In the genomic region with DNA sequence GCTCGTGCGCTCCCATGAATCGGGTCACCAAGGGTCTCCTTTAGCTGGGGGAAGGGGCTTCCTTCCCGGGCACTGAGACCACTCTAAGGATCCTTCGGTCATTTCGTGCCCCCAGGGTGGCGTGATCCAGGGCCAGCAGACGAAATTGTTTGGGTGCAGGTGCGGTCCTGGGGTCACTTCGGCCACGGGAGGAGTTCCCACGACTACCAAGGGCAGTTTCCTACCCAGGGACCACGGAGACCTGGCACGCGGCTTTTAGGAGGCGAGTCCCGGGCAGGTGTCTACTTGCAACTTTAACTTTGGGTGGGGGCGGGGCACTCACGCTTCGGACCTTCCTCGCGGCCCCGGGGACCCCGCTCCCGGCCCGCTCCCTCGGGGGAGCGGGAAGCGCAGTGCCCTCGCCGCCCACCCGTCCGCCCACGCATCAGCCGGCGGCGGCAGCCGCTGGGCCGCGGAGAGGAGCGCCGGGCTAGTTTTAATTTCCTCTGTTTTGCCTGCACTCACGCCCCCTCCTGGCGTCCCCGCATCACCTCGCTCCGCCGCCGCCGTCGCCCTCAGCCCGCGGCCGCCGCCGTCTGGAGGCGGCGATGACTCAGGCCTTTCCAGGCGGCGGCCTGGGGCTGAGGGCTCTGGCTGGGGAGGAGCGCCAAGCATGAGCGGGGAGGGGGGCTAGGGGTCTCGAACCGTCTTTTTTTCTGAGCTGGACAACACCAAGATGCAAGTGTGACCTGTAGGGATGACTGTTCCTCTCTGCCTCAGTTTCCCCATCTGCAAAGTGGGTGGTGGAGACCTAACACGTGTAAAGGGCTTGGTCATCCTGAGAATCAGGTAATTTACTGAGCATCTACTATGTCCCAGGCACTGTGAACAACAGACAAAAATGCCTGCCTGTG, we compare ENCODE assay signal across 1 cellular context.
TF ChIP-seq lines count a peak whose summit lies in the region.

No MANE protein-coding gene starts in this region.

TF ChIP-seq in HEK293, 187 proteins besides CTCF, POLR2A, EP300 and RAD21 (continued from another document and continues in another):
- TF ChIP-seq ZNF704 (tag by site-specific recombination; IDR thresholded peaks at IDR 0.05) (no peak), ZNF169 (tag by site-specific recombination; IDR thresholded peaks at IDR 0.05) (no peak), ZNF777 (tag by site-specific recombination; IDR thresholded peaks at IDR 0.05; ENCODE audit: borderline replicate concordance) (peak; percentile 64; the same call in 1 of the 2 replicates), ZBTB8A (tag by site-specific recombination; IDR thresholded peaks at IDR 0.05) (peak; percentile 89), ZNF677 (tag by site-specific recombination; IDR thresholded peaks at IDR 0.05) (no peak), ZNF747 (tag by site-specific recombination; IDR thresholded peaks at IDR 0.05) (no peak), ZNF19 (tag by site-specific recombination; IDR thresholded peaks at IDR 0.05; ENCODE audit: low read depth) (no peak), ZNF626 (tag by site-specific recombination; IDR thresholded peaks at IDR 0.05) (no peak), ZNF768 (tag by site-specific recombination; IDR thresholded peaks at IDR 0.05) (no peak), SALL2 (tag by site-specific recombination; IDR thresholded peaks at IDR 0.05; ENCODE audit: borderline replicate concordance) (no peak), ZNF112 (tag by site-specific recombination; IDR thresholded peaks at IDR 0.05) (no peak), YY2 (tag by site-specific recombination; IDR thresholded peaks at IDR 0.05) (no peak), ZNF324 (tag by site-specific recombination; IDR thresholded peaks at IDR 0.05) (no peak), ZNF558 (tag by site-specific recombination; IDR thresholded peaks at IDR 0.05) (no peak), ZNF658 (tag by site-specific recombination; IDR thresholded peaks at IDR 0.05) (no peak), ZBTB7A (tag by site-specific recombination; IDR thresholded peaks at IDR 0.05; ENCODE audit: low read depth) (peak; percentile 69; the same call in 1 of the 2 replicates), ZNF473 (tag by site-specific recombination; IDR thresholded peaks at IDR 0.05) (no peak), GLI2 (tag by site-specific recombination; IDR thresholded peaks at IDR 0.05; ENCODE audit: borderline replicate concordance, low read depth) (no peak), ZBTB48 (tag by site-specific recombination; IDR thresholded peaks at IDR 0.05) (peak; percentile 78; the same call in 1 of the 2 replicates), KLF7 (tag by site-specific recombination; IDR thresholded peaks at IDR 0.05; ENCODE audit: borderline replicate concordance) (no peak), ZNF529 (tag by site-specific recombination; IDR thresholded peaks at IDR 0.05; ENCODE audit: insufficient replicate concordance) (no peak), ZNF843 (tag by site-specific recombination; IDR thresholded peaks at IDR 0.05) (no peak), ZNF202 (tag by site-specific recombination; IDR thresholded peaks at IDR 0.05; ENCODE audit: borderline replicate concordance) (no peak), ZNF610 (tag by site-specific recombination; IDR thresholded peaks at IDR 0.05; ENCODE audit: borderline replicate concordance) (peak; percentile 76; the same call in 1 of the 2 replicates), WT1 (tag by site-specific recombination; IDR thresholded peaks at IDR 0.05) (no peak), ZNF394 (tag by site-specific recombination; IDR thresholded peaks at IDR 0.05; ENCODE audit: borderline replicate concordance) (no peak), ZBTB21 (tag by site-specific recombination; IDR thresholded peaks at IDR 0.05) (no peak), ZNF292 (tag by site-specific recombination; IDR thresholded peaks at IDR 0.05; ENCODE audit: borderline replicate concordance, low read depth) (no peak), ZNF174 (tag by site-specific recombination; IDR thresholded peaks at IDR 0.05) (no peak), ZNF544 (tag by site-specific recombination; IDR thresholded peaks at IDR 0.05) (no peak), GLI4 (tag by site-specific recombination; IDR thresholded peaks at IDR 0.05) (no peak), ZNF366 (tag by site-specific recombination; conservative IDR thresholded peaks at IDR 0.05) (no peak), ZNF175 (tag by site-specific recombination; IDR thresholded peaks at IDR 0.05) (no peak), ZNF341 (tag by site-specific recombination; IDR thresholded peaks at IDR 0.05; ENCODE audit: low read depth) (no peak), ZNF391 (tag by site-specific recombination; IDR thresholded peaks at IDR 0.05; ENCODE audit: borderline replicate concordance, low read depth) (0 out of 2 replicates have a peak, but pooled peaks have one; percentile 31), ZNF350 (tag by site-specific recombination; IDR thresholded peaks at IDR 0.05) (no peak), KLF16 (tag by site-specific recombination; IDR thresholded peaks at IDR 0.05) (no peak)
- TF ChIP-seq, protein P1, sequence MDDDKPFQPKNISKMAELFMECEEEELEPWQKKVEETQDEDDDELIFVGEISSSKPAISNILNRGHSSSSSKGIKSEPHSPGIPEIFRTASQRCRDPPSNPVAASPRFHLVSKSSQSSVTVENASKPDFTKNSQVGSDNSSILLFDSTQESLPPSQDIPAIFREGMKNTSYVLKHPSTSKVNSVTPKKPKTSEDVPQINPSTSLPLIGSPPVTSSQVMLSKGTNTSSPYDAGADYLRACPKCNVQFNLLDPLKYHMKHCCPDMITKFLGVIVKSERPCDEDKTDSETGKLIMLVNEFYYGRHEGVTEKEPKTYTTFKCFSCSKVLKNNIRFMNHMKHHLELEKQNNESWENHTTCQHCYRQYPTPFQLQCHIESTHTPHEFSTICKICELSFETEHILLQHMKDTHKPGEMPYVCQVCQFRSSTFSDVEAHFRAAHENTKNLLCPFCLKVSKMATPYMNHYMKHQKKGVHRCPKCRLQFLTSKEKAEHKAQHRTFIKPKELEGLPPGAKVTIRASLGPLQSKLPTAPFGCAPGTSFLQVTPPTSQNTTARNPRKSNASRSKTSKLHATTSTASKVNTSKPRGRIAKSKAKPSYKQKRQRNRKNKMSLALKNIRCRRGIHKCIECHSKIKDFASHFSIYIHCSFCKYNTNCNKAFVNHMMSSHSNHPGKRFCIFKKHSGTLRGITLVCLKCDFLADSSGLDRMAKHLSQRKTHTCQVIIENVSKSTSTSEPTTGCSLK (tag by site-specific recombination; IDR thresholded peaks at IDR 0.05): no peak
- TF ChIP-seq, protein P2, sequence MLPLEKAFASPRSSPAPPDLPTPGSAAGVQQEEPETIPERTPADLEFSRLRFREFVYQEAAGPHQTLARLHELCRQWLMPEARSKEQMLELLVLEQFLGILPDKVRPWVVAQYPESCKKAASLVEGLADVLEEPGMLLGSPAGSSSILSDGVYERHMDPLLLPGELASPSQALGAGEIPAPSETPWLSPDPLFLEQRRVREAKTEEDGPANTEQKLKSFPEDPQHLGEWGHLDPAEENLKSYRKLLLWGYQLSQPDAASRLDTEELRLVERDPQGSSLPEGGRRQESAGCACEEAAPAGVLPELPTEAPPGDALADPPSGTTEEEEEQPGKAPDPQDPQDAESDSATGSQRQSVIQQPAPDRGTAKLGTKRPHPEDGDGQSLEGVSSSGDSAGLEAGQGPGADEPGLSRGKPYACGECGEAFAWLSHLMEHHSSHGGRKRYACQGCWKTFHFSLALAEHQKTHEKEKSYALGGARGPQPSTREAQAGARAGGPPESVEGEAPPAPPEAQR (tag by site-specific recombination; IDR thresholded peaks at IDR 0.05): no peak
- TF ChIP-seq, protein P3, sequence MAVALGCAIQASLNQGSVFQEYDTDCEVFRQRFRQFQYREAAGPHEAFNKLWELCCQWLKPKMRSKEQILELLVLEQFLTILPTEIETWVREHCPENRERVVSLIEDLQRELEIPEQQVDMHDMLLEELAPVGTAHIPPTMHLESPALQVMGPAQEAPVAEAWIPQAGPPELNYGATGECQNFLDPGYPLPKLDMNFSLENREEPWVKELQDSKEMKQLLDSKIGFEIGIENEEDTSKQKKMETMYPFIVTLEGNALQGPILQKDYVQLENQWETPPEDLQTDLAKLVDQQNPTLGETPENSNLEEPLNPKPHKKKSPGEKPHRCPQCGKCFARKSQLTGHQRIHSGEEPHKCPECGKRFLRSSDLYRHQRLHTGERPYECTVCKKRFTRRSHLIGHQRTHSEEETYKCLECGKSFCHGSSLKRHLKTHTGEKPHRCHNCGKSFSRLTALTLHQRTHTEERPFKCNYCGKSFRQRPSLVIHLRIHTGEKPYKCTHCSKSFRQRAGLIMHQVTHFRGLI (tag by site-specific recombination; IDR thresholded peaks at IDR 0.05): 0 out of 2 replicates have a peak, but pooled peaks have one; percentile 27
- TF ChIP-seq, protein P4, sequence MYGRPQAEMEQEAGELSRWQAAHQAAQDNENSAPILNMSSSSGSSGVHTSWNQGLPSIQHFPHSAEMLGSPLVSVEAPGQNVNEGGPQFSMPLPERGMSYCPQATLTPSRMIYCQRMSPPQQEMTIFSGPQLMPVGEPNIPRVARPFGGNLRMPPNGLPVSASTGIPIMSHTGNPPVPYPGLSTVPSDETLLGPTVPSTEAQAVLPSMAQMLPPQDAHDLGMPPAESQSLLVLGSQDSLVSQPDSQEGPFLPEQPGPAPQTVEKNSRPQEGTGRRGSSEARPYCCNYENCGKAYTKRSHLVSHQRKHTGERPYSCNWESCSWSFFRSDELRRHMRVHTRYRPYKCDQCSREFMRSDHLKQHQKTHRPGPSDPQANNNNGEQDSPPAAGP (tag by site-specific recombination; IDR thresholded peaks at IDR 0.05): no peak
- TF ChIP-seq, protein P5, sequence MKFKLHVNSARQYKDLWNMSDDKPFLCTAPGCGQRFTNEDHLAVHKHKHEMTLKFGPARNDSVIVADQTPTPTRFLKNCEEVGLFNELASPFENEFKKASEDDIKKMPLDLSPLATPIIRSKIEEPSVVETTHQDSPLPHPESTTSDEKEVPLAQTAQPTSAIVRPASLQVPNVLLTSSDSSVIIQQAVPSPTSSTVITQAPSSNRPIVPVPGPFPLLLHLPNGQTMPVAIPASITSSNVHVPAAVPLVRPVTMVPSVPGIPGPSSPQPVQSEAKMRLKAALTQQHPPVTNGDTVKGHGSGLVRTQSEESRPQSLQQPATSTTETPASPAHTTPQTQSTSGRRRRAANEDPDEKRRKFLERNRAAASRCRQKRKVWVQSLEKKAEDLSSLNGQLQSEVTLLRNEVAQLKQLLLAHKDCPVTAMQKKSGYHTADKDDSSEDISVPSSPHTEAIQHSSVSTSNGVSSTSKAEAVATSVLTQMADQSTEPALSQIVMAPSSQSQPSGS (tag by site-specific recombination; IDR thresholded peaks at IDR 0.05; ENCODE audit: low read depth): no peak
- TF ChIP-seq, protein P6, sequence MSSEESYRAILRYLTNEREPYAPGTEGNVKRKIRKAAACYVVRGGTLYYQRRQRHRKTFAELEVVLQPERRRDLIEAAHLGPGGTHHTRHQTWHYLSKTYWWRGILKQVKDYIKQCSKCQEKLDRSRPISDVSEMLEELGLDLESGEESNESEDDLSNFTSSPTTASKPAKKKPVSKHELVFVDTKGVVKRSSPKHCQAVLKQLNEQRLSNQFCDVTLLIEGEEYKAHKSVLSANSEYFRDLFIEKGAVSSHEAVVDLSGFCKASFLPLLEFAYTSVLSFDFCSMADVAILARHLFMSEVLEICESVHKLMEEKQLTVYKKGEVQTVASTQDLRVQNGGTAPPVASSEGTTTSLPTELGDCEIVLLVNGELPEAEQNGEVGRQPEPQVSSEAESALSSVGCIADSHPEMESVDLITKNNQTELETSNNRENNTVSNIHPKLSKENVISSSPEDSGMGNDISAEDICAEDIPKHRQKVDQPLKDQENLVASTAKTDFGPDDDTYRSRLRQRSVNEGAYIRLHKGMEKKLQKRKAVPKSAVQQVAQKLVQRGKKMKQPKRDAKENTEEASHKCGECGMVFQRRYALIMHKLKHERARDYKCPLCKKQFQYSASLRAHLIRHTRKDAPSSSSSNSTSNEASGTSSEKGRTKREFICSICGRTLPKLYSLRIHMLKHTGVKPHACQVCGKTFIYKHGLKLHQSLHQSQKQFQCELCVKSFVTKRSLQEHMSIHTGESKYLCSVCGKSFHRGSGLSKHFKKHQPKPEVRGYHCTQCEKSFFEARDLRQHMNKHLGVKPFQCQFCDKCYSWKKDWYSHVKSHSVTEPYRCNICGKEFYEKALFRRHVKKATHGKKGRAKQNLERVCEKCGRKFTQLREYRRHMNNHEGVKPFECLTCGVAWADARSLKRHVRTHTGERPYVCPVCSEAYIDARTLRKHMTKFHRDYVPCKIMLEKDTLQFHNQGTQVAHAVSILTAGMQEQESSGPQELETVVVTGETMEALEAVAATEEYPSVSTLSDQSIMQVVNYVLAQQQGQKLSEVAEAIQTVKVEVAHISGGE (tag by site-specific recombination; conservative IDR thresholded peaks at IDR 0.05; ENCODE audit: low read depth): no peak
- TF ChIP-seq, protein P7, sequence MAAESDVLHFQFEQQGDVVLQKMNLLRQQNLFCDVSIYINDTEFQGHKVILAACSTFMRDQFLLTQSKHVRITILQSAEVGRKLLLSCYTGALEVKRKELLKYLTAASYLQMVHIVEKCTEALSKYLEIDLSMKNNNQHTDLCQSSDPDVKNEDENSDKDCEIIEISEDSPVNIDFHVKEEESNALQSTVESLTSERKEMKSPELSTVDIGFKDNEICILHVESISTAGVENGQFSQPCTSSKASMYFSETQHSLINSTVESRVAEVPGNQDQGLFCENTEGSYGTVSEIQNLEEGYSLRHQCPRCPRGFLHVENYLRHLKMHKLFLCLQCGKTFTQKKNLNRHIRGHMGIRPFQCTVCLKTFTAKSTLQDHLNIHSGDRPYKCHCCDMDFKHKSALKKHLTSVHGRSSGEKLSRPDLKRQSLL (tag by site-specific recombination; IDR thresholded peaks at IDR 0.05): no peak
- TF ChIP-seq, protein P8, sequence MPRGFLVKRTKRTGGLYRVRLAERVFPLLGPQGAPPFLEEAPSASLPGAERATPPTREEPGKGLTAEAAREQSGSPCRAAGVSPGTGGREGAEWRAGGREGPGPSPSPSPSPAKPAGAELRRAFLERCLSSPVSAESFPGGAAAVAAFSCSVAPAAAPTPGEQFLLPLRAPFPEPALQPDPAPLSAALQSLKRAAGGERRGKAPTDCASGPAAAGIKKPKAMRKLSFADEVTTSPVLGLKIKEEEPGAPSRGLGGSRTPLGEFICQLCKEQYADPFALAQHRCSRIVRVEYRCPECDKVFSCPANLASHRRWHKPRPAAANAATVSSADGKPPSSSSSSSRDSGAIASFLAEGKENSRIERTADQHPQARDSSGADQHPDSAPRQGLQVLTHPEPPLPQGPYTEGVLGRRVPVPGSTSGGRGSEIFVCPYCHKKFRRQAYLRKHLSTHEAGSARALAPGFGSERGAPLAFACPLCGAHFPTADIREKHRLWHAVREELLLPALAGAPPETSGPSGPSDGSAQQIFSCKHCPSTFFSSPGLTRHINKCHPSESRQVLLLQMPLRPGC (tag by site-specific recombination; IDR thresholded peaks at IDR 0.05): no peak
